1 cellular context compared by ENCODE assay signal in the genomic region with DNA sequence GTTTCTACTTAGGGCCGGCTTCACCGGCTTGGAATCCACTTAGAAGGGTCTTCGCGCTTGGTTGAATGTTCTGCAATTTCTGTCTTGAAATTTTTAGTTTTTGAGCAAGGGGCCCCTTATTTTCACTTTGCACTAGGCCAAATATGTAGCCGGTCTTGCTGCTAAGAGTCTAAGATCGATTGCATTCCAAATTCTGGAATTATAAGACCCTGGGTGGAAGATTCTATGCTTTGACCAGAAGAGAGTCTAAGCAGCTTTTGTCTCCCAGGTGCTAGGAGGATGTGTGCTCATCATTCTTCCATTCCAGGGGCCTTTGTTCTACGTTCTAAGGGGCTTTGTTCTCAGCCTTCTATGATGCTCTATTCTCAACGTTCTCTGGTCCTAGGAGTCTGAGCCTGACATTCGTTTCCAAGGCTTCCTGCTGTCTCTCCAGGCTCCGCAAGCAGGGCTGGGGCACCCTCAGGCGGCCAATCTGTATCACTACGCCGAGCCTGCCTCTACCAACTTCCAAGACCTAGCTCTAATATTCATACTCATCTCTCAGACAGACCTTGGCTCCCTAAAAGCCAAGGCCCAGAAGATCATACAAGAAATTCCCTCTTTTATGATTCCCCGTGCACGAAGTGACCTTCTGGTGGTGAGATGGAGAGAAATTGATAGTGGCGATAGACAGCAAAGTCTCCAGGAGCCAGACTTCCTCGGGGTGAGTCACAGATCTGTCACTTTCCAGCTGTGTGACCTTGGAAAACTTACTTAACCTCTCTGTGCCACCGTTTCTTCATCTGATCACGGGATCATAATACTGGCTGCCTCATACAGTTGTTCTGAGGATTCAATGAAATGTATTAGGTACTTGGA.
TF ChIP-seq lines count a peak whose summit lies in the region.

No MANE protein-coding gene starts in this region.

TF ChIP-seq in SK-N-SH, 30 proteins besides CTCF, POLR2A, EP300 and RAD21 (continued from another document):
- TF ChIP-seq, protein P1, sequence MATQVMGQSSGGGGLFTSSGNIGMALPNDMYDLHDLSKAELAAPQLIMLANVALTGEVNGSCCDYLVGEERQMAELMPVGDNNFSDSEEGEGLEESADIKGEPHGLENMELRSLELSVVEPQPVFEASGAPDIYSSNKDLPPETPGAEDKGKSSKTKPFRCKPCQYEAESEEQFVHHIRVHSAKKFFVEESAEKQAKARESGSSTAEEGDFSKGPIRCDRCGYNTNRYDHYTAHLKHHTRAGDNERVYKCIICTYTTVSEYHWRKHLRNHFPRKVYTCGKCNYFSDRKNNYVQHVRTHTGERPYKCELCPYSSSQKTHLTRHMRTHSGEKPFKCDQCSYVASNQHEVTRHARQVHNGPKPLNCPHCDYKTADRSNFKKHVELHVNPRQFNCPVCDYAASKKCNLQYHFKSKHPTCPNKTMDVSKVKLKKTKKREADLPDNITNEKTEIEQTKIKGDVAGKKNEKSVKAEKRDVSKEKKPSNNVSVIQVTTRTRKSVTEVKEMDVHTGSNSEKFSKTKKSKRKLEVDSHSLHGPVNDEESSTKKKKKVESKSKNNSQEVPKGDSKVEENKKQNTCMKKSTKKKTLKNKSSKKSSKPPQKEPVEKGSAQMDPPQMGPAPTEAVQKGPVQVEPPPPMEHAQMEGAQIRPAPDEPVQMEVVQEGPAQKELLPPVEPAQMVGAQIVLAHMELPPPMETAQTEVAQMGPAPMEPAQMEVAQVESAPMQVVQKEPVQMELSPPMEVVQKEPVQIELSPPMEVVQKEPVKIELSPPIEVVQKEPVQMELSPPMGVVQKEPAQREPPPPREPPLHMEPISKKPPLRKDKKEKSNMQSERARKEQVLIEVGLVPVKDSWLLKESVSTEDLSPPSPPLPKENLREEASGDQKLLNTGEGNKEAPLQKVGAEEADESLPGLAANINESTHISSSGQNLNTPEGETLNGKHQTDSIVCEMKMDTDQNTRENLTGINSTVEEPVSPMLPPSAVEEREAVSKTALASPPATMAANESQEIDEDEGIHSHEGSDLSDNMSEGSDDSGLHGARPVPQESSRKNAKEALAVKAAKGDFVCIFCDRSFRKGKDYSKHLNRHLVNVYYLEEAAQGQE (IDR thresholded peaks at IDR 0.05; ENCODE audit: low read depth, low read length) = no peak
- TF ChIP-seq EZH2phosphoT487 (IDR thresholded peaks at IDR 0.05; ENCODE audit: borderline replicate concordance, low read depth) = no peak
- TF ChIP-seq ELF1 (IDR thresholded peaks at IDR 0.05) = no peak
- no peak for TF ChIP-seq TEAD4 (IDR thresholded peaks at IDR 0.05; ENCODE audit: borderline replicate concordance, insufficient read depth)
- no peak for TF ChIP-seq TAF1 (IDR thresholded peaks at IDR 0.05; ENCODE audit: borderline replicate concordance, low read depth, low read length)
- TF ChIP-seq NFIC (IDR thresholded peaks at IDR 0.05; ENCODE audit: borderline replicate concordance) = no peak
- TF ChIP-seq, protein P2, sequence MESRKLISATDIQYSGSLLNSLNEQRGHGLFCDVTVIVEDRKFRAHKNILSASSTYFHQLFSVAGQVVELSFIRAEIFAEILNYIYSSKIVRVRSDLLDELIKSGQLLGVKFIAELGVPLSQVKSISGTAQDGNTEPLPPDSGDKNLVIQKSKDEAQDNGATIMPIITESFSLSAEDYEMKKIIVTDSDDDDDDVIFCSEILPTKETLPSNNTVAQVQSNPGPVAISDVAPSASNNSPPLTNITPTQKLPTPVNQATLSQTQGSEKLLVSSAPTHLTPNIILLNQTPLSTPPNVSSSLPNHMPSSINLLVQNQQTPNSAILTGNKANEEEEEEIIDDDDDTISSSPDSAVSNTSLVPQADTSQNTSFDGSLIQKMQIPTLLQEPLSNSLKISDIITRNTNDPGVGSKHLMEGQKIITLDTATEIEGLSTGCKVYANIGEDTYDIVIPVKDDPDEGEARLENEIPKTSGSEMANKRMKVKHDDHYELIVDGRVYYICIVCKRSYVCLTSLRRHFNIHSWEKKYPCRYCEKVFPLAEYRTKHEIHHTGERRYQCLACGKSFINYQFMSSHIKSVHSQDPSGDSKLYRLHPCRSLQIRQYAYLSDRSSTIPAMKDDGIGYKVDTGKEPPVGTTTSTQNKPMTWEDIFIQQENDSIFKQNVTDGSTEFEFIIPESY (IDR thresholded peaks at IDR 0.05; ENCODE audit: borderline replicate concordance, low read depth) = no peak
- TF ChIP-seq RFX5 (IDR thresholded peaks at IDR 0.05; ENCODE audit: low read length) = no peak
- no peak for TF ChIP-seq FOSL2 (IDR thresholded peaks at IDR 0.05; ENCODE audit: borderline replicate concordance, low read depth)
- TF ChIP-seq MEF2A (IDR thresholded peaks at IDR 0.05; ENCODE audit: borderline replicate concordance, low read depth) = no peak
- no peak for TF ChIP-seq TCF12 (IDR thresholded peaks at IDR 0.05)
- TF ChIP-seq, protein P3, sequence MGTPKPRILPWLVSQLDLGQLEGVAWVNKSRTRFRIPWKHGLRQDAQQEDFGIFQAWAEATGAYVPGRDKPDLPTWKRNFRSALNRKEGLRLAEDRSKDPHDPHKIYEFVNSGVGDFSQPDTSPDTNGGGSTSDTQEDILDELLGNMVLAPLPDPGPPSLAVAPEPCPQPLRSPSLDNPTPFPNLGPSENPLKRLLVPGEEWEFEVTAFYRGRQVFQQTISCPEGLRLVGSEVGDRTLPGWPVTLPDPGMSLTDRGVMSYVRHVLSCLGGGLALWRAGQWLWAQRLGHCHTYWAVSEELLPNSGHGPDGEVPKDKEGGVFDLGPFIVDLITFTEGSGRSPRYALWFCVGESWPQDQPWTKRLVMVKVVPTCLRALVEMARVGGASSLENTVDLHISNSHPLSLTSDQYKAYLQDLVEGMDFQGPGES (IDR thresholded peaks at IDR 0.05; ENCODE audit: low read depth, low read length) = no peak
- TF ChIP-seq MXI1 (IDR thresholded peaks at IDR 0.05; ENCODE audit: low read depth, low read length) = no peak
- no peak for TF ChIP-seq NRF1 (IDR thresholded peaks at IDR 0.05; ENCODE audit: low read depth, low read length)
- TF ChIP-seq, protein P4, sequence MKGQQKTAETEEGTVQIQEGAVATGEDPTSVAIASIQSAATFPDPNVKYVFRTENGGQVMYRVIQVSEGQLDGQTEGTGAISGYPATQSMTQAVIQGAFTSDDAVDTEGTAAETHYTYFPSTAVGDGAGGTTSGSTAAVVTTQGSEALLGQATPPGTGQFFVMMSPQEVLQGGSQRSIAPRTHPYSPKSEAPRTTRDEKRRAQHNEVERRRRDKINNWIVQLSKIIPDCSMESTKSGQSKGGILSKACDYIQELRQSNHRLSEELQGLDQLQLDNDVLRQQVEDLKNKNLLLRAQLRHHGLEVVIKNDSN (IDR thresholded peaks at IDR 0.05; ENCODE audit: borderline replicate concordance, low read depth) = no peak
- TF ChIP-seq SIN3A (IDR thresholded peaks at IDR 0.05; ENCODE audit: borderline replicate concordance, low read depth, low read length) = 0 out of 2 replicates have a peak, but pooled peaks have one; percentile 46
- TF ChIP-seq, protein P5, sequence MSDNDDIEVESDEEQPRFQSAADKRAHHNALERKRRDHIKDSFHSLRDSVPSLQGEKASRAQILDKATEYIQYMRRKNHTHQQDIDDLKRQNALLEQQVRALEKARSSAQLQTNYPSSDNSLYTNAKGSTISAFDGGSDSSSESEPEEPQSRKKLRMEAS (IDR thresholded peaks at IDR 0.05; ENCODE audit: low read depth) = peak; percentile 12; the same call in 1 of the 2 replicates
TF ChIP-seq in SK-N-SH: peak in this region for 5.
